ENCODE assay signal across 17 cellular contexts in genomic region chr2:35503311-35503710, GRCh38.
DNase-seq lines count a peak whose midpoint lies in the region; ATAC-seq and TF ChIP-seq lines count a peak whose summit lies in the region.
"Had no signal": no experiment of that assay in that cellular context is flagged by ENCODE, and none has a peak within 500 bp of the region (broad histone marks: within the 10 kb centered on the region; RNA-seq: fewer than 3 reads in every experiment).

No MANE protein-coding gene starts in this region.

- CTCF ChIA-PET in A673 (lab: Charles Lee): no interaction called here

- no TSS peak for BruUV-seq in A673 (replicated peaks; lab: Mats Ljungman, UMichigan)

- H3K9me3 ChIP-seq in A673 (ENCODE audit: low read depth, low read length, poor library complexity, severe bottlenecking): no peaks in the 10 kb centered on the region
- H3K9me3 ChIP-seq: BLaER1 treated with 17β-estradiol and CSF1 and Interleukin-3, amounts not matched to agents 10 nM and 100 nM had no signal

- ATAC-seq in GM18861 (IDR thresholded peaks at IDR 0.05; ENCODE audit: unreplicated experiment) (no peak), GM21423 (IDR thresholded peaks at IDR 0.05; ENCODE audit: unreplicated experiment) (no peak)
- ATAC-seq: CD8-positive, alpha-beta T cell; Right ventricle myocardium inferior; T-cell had no signal

- H3K4me1 ChIP-seq in A673 (ENCODE audit: insufficient read depth, low read length, poor library complexity, severe bottlenecking): peaks cover 7% of the 10 kb centered on the region
- H3K4me1 ChIP-seq: BLaER1 treated with 17β-estradiol and CSF1 and Interleukin-3, amounts not matched to agents 10 nM and 100 nM had no signal

- no peak overlapping the region for H3K4me3 ChIP-seq in A673 (ENCODE audit: low read depth, low read length, poor library complexity, severe bottlenecking)
- H3K4me3 ChIP-seq: BLaER1 treated with 17β-estradiol and CSF1 and Interleukin-3, amounts not matched to agents 10 nM and 100 nM; SK-N-MC had no signal

- intact Hi-C loops in A673 (cut with micrococcal nuclease; ENCODE audit: unreplicated experiment): no loop called here

- POLR2A ChIA-PET in A673 (lab: Charles Lee; ENCODE audit: low non-redundant PET): no interaction called here

- in situ Hi-C loops in SK-MEL-5 (cut with HindIII; ENCODE audit: low pct_unique_long_range_greater_than_20kb, low sequenced_read_pairs): no loop called here

- no peak for TF ChIP-seq CTCF in A673 (conservative IDR thresholded peaks at IDR 0.05; ENCODE audit: low read depth, low read length)

- no peak overlapping the region for H3K27ac ChIP-seq in A673 (ENCODE audit: low read depth, low read length, poor library complexity, severe bottlenecking)
- H3K27ac ChIP-seq: BLaER1 treated with 17β-estradiol and CSF1 and Interleukin-3, amounts not matched to agents 10 nM and 100 nM; SK-N-MC had no signal

- H3K36me3 ChIP-seq in A673 (ENCODE audit: insufficient read depth, low read length, poor library complexity, severe bottlenecking): no peaks in the 10 kb centered on the region
- H3K36me3 ChIP-seq: BLaER1 treated with 17β-estradiol and CSF1 and Interleukin-3, amounts not matched to agents 10 nM and 100 nM had no signal

- DNase-seq in A673 (ENCODE audit: low spot score): peak; percentile 45
- DNase-seq in HT1080 (ENCODE audit: low read depth): peak; percentile 58
- peak; percentile 6 for DNase-seq in SK-MEL-5 (ENCODE audit: low read depth, low spot score)
- DNase-seq in foreskin melanocyte: peak; percentile 54
- no peak for DNase-seq in islet precursor cell
- no peak for DNase-seq in T1000 (lab: John Stamatoyannopoulos, UW)
- DNase-seq: CD8-positive, alpha-beta T cell; MV-4-11; NCI-H1694 treated with DMSO at 0.1 percent for 48 hours; NCI-H2227 treated with DMSO at 0.1 percent for 48 hours; NCI-H524; T-cell had no signal

- no peaks in the 10 kb centered on the region for H3K27me3 ChIP-seq in A673 (replicated peaks; ENCODE audit: insufficient read depth, low read depth, low read length, poor library complexity)
- H3K27me3 ChIP-seq: BLaER1 treated with 17β-estradiol and CSF1 and Interleukin-3, amounts not matched to agents 10 nM and 100 nM had no signal

Comparison
In these comparisons a context has a peak if more than half of its experiments do, and no peak if none do; other contexts are left out.
1. DNase-seq: peak in A673 (single experiment), HT1080 (single experiment), SK-MEL-5 (single experiment) and foreskin melanocyte (single experiment); none in islet precursor cell (single experiment) and T1000 (single experiment).